In genomic region chr2:15645720-15646385, GRCh38 we compare ENCODE assay signal across 18 cellular contexts. TPM values are rescaled to one million over a fixed set of nuclear protein-coding genes. Genes with fewer than 3 reads are reported as not detected.
DNase-seq lines count a peak whose midpoint lies in the region; ATAC-seq and TF ChIP-seq lines count a peak whose summit lies in the region.
"Had no signal": no experiment of that assay in that cellular context is flagged by ENCODE, and none has a peak within 500 bp of the region (broad histone marks: within the 10 kb centered on the region; RNA-seq: fewer than 3 reads in every experiment).

No MANE protein-coding gene starts in this region.

- no peak overlapping the region for H3K27ac ChIP-seq in esophagus muscularis mucosa (replicated peaks in 1 of 4)
- H3K27ac ChIP-seq: PC-9, SJSA1 had no signal

- H3K9me3 ChIP-seq in esophagus muscularis mucosa: no peaks in the 10 kb centered on the region
- H3K9me3 ChIP-seq: HAP-1, SJSA1 had no signal

- ATAC-seq in HG02870 (IDR thresholded peaks at IDR 0.05; ENCODE audit: unreplicated experiment) (peak; percentile 53), HG02642 (IDR thresholded peaks at IDR 0.05; ENCODE audit: poor library complexity, unreplicated experiment) (no peak)
- ATAC-seq in stimulated activated memory B cell treated with anti-CD40 and anti-IgM and Interleukin-4, amounts not matched to agents 10 μg/mL and 1 μg/mL and 100 μg/mL, for 72 hours: peak; percentile 17
- ATAC-seq: HepG2 had no signal

- H3K27me3 ChIP-seq in esophagus muscularis mucosa: no peaks in the 10 kb centered on the region
- H3K27me3 ChIP-seq: SJSA1 had no signal

- peak; percentile 100 for DNase-seq in NCI-H526 (lab: John Stamatoyannopoulos, UW)
- peak; percentile 80 for DNase-seq in esophagus muscularis mucosa (ENCODE audit: extremely low spot score)
- no peak for DNase-seq in RKO (ENCODE audit: low spot score)
- DNase-seq in ureter (ENCODE audit: low spot score): no peak
- DNase-seq: AML-193, COR-L47, KG1, NCI-H1694 treated with DMSO at 0.1 percent for 48 hours, NCI-H2227 treated with DMSO at 0.1 percent for 48 hours, NCI-H510A treated with DMSO at 0.1 percent for 48 hours, PC-9 had no signal

- TF ChIP-seq POLR2A in esophagus muscularis mucosa (IDR thresholded peaks at IDR 0.05; ENCODE audit: low read depth): no peak

- peaks cover 0 to 4% (median under 1%) of the 10 kb centered on the region in 4 donors for H3K4me1 ChIP-seq in esophagus muscularis mucosa
- H3K4me1 ChIP-seq: HAP-1, SJSA1 had no signal

- H3K4me1 Mint-ChIP-seq in stimulated activated memory B cell treated with anti-CD40 and anti-IgM and Interleukin-4, amounts not matched to agents 10 μg/mL and 1 μg/mL and 100 μg/mL, for 72 hours: no peaks in the 10 kb centered on the region
- H3K4me1 Mint-ChIP-seq: CD14-positive monocyte had no signal

- H3K27me3 Mint-ChIP-seq in stimulated activated memory B cell treated with anti-CD40 and anti-IgM and Interleukin-4, amounts not matched to agents 10 μg/mL and 1 μg/mL and 100 μg/mL, for 72 hours: no peaks in the 10 kb centered on the region

- peaks cover 15% of the 10 kb centered on the region for H3K36me3 Mint-ChIP-seq in stimulated activated memory B cell treated with anti-CD40 and anti-IgM and Interleukin-4, amounts not matched to agents 10 μg/mL and 1 μg/mL and 100 μg/mL, for 72 hours

- TF ChIP-seq CTCF in esophagus muscularis mucosa (IDR thresholded peaks at IDR 0.05): no peak

- peaks cover 0 to 6% (median 0%) of the 10 kb centered on the region in 4 donors for H3K36me3 ChIP-seq in esophagus muscularis mucosa
- H3K36me3 ChIP-seq: HAP-1 had no signal

- H3K4me3 Mint-ChIP-seq in stimulated activated memory B cell treated with anti-CD40 and anti-IgM and Interleukin-4, amounts not matched to agents 10 μg/mL and 1 μg/mL and 100 μg/mL, for 72 hours: no peak overlapping the region
- H3K4me3 Mint-ChIP-seq: CD14-positive monocyte had no signal

- intact Hi-C loops in esophagus muscularis mucosa (cut with DNase I): no loop called here

- no peak for TF ChIP-seq EP300 in esophagus muscularis mucosa (IDR thresholded peaks at IDR 0.05)

- H3K4me3 ChIP-seq in esophagus muscularis mucosa: no peak overlapping the region
- H3K4me3 ChIP-seq: HAP-1, PC-9, SJSA1 had no signal

- H3K9me3 Mint-ChIP-seq in stimulated activated memory B cell treated with anti-CD40 and anti-IgM and Interleukin-4, amounts not matched to agents 10 μg/mL and 1 μg/mL and 100 μg/mL, for 72 hours: peaks cover 6% of the 10 kb centered on the region

- WGBS in esophagus muscularis mucosa: 86% methylated on average over 9 of the region's 9 CpGs

- no peak overlapping the region for H3K27ac Mint-ChIP-seq in stimulated activated memory B cell treated with anti-CD40 and anti-IgM and Interleukin-4, amounts not matched to agents 10 μg/mL and 1 μg/mL and 100 μg/mL, for 72 hours
- H3K27ac Mint-ChIP-seq: CD14-positive monocyte had no signal

RNA-seq across cellular contexts. Expression of gene DDX1, which starts 54.2 kb away (rescaled TPM):
- total RNA-seq in esophagus muscularis mucosa: 10 to 100 TPM; 58.3 to 90.5 (median 60.8) TPM
- total RNA-seq in ureter: 98.2 TPM

Comparison
In these comparisons a context has a peak if more than half of its experiments do, and no peak if none do; other contexts are left out.
1. DNase-seq: peak in NCI-H526 (2 of 2) and esophagus muscularis mucosa (single experiment); none in RKO (single experiment) and ureter (single experiment).